Comparison of ENCODE assay signal across 8 cellular contexts in genomic region chr1:58755468-58755872, GRCh38. TPM values are rescaled to one million over a fixed set of nuclear protein-coding genes. Genes with fewer than 3 reads are reported as not detected.
DNase-seq lines count a peak whose midpoint lies in the region; ATAC-seq and TF ChIP-seq lines count a peak whose summit lies in the region.

No MANE protein-coding gene starts in this region.

- H3K27ac ChIP-seq in thymus (ENCODE audit: low read depth): peak overlapping the region; percentile 36

- TF ChIP-seq CTCF in BJ (IDR thresholded peaks at IDR 0.05; ENCODE audit: insufficient read depth, low read depth, low read length): no peak
- TF ChIP-seq CTCF in omental fat pad (IDR thresholded peaks at IDR 0.05): no peak
- no peak for TF ChIP-seq CTCF in glutamatergic neuron (IDR thresholded peaks at IDR 0.05; ENCODE audit: partially characterized antibody, unreplicated experiment)

- H3K4me1 ChIP-seq in thymus (ENCODE audit: control insufficient read depth, insufficient read depth, low read length): peaks cover 18% of the 10 kb centered on the region

- CTCF ChIA-PET in BJ (lab: Yijun Ruan, JAX): interaction anchor here (1.2 to 1.5 kb wide), 3 partner anchors 10 to 1003 kb away, joined by 3 read pairs; no protein-coding TSS in a partner anchor
- CTCF ChIA-PET in activated CD8-positive, alpha-beta T cell treated with anti-CD3 and anti-CD28 coated beads, Interleukin-2, amount 10 ng/mL, durations not matched to agents 7 days and 5 days (lab: Charles Lee): interaction anchor here (0.8 to 6.6 kb wide), 8 partner anchors 12 to 944 kb away, joined by 3 to 32 read pairs (median 5); no protein-coding TSS in a partner anchor

- 15% methylated on average over 6 of the region's 6 CpGs for WGBS in thymus

- H3K4me3 ChIP-seq in BJ (ENCODE audit: low read depth, low read length) (no peak overlapping the region), thymus (ENCODE audit: low read length) (no peak overlapping the region)

- no peaks in the 10 kb centered on the region for H3K9me3 Mint-ChIP-seq in activated CD8-positive, alpha-beta T cell treated with anti-CD3 and anti-CD28 coated beads, Interleukin-2, amount 10 ng/mL, durations not matched to agents 7 days and 5 days (ENCODE audit: insufficient read depth)
- no peaks in the 10 kb centered on the region for H3K9me3 Mint-ChIP-seq in glutamatergic neuron (ENCODE audit: unreplicated experiment)

- ATAC-seq in GM21367 (IDR thresholded peaks at IDR 0.05; ENCODE audit: unreplicated experiment): peak; percentile 74
- ATAC-seq in activated CD8-positive, alpha-beta T cell treated with anti-CD3 and anti-CD28 coated beads, Interleukin-2, amount 10 ng/mL, durations not matched to agents 7 days and 5 days: peak; percentile 75
- ATAC-seq in esophagus mucosa: peak; percentile 92
- ATAC-seq in omental fat pad (ENCODE audit: low FRiP score): peak; percentile 86

- H3K36me3 ChIP-seq in BJ (ENCODE audit: control insufficient read depth, insufficient read depth, low read length) (no peaks in the 10 kb centered on the region), thymus (ENCODE audit: control insufficient read depth, insufficient read depth) (no peaks in the 10 kb centered on the region)

- H3K36me3 Mint-ChIP-seq in activated CD8-positive, alpha-beta T cell treated with anti-CD3 and anti-CD28 coated beads, Interleukin-2, amount 10 ng/mL, durations not matched to agents 7 days and 5 days (ENCODE audit: low read depth): peaks cover 8% of the 10 kb centered on the region
- H3K36me3 Mint-ChIP-seq in glutamatergic neuron (ENCODE audit: unreplicated experiment): no peaks in the 10 kb centered on the region

- H3K4me1 Mint-ChIP-seq in activated CD8-positive, alpha-beta T cell treated with anti-CD3 and anti-CD28 coated beads, Interleukin-2, amount 10 ng/mL, durations not matched to agents 7 days and 5 days (ENCODE audit: low read depth): peaks cover 50% of the 10 kb centered on the region
- H3K4me1 Mint-ChIP-seq in glutamatergic neuron (ENCODE audit: low read depth, unreplicated experiment): peaks cover 2% of the 10 kb centered on the region

- no peaks in the 10 kb centered on the region for H3K9me3 ChIP-seq in thymus (ENCODE audit: control insufficient read depth)

- H3K27me3 ChIP-seq in BJ (ENCODE audit: control insufficient read depth, insufficient read depth, low read length): no peaks in the 10 kb centered on the region
- no peaks in the 10 kb centered on the region for H3K27me3 ChIP-seq in thymus (ENCODE audit: control insufficient read depth, insufficient read depth)

- DNase-seq in BJ (ENCODE audit: low read depth): peak; percentile 99
- DNase-seq in NCI-H1694 treated with DMSO at 0.1 percent for 48 hours (lab: John Stamatoyannopoulos, UW): peak; percentile 90
- peak; percentile 71 for DNase-seq in activated CD8-positive, alpha-beta T cell treated with anti-CD3 and anti-CD28 coated beads, Interleukin-2, amount 10 ng/mL, durations not matched to agents 7 days and 5 days
- DNase-seq in omental fat pad (ENCODE audit: low spot score): no peak
- no peak for DNase-seq in glutamatergic neuron

- POLR2A ChIA-PET in BJ (lab: Charles Lee): interaction anchor here (0.5 to 1.0 kb wide), 5 partner anchors 8 to 975 kb away, joined by 3 to 11 read pairs (median 8); partner anchors contain the start of gene JUN
- POLR2A ChIA-PET in activated CD8-positive, alpha-beta T cell treated with anti-CD3 and anti-CD28 coated beads, Interleukin-2, amount 10 ng/mL, durations not matched to agents 7 days and 5 days (lab: Charles Lee): interaction anchor here (0.6 to 3.8 kb wide), 5 partner anchors 9 to 61 kb away, joined by 3 to 26 read pairs (median 4); partner anchors contain the start of gene JUN

- peak overlapping the region; percentile 90 for H3K27ac Mint-ChIP-seq in activated CD8-positive, alpha-beta T cell treated with anti-CD3 and anti-CD28 coated beads, Interleukin-2, amount 10 ng/mL, durations not matched to agents 7 days and 5 days
- H3K27ac Mint-ChIP-seq in glutamatergic neuron (ENCODE audit: unreplicated experiment): no peak overlapping the region

- no peaks in the 10 kb centered on the region for H3K27me3 Mint-ChIP-seq in activated CD8-positive, alpha-beta T cell treated with anti-CD3 and anti-CD28 coated beads, Interleukin-2, amount 10 ng/mL, durations not matched to agents 7 days and 5 days (ENCODE audit: low read depth)
- no peaks in the 10 kb centered on the region for H3K27me3 Mint-ChIP-seq in glutamatergic neuron (ENCODE audit: unreplicated experiment)

- peak overlapping the region; percentile 45 for H3K4me3 Mint-ChIP-seq in activated CD8-positive, alpha-beta T cell treated with anti-CD3 and anti-CD28 coated beads, Interleukin-2, amount 10 ng/mL, durations not matched to agents 7 days and 5 days
- no peak overlapping the region for H3K4me3 Mint-ChIP-seq in glutamatergic neuron (ENCODE audit: unreplicated experiment)

RNA-seq across cellular contexts. Expression of gene JUN, which starts 28.4 kb away (rescaled TPM):
- polyA plus RNA-seq in BJ (2011; rRNA removed) (19.6 and 23.4 TPM in 2 replicates), thymus (74.3 TPM)
- 20.7 and 28.3 TPM in 2 replicates for polyA minus RNA-seq in BJ (2011; rRNA and poly(A)+ RNA removed)
- 100 to 1,000 TPM; 107 to 110 TPM for total RNA-seq in activated CD8-positive, alpha-beta T cell treated with anti-CD3 and anti-CD28 coated beads, Interleukin-2, amount 10 ng/mL, durations not matched to agents 7 days and 5 days
- total RNA-seq in esophagus mucosa (41.7 TPM), omental fat pad (100 to 1,000 TPM; 367 to 477 (median 404) TPM), glutamatergic neuron (ENCODE audit: unreplicated experiment) (83.1 TPM)

RNA-seq across cellular contexts. Expression of gene MYSM1, which starts 55.6 kb away (rescaled TPM):
- polyA plus RNA-seq in BJ (2011; rRNA removed) (7.2 and 15.4 TPM in 2 replicates), thymus (14.7 TPM)
- polyA minus RNA-seq in BJ (2011; rRNA and poly(A)+ RNA removed): 9.7 and 15.0 TPM in 2 replicates
- 10 to 100 TPM; 42.9 to 46.1 TPM for total RNA-seq in activated CD8-positive, alpha-beta T cell treated with anti-CD3 and anti-CD28 coated beads, Interleukin-2, amount 10 ng/mL, durations not matched to agents 7 days and 5 days
- total RNA-seq in esophagus mucosa (15.3 TPM), omental fat pad (10 to 100 TPM; 15.5 to 43.7 (median 26.3) TPM), glutamatergic neuron (ENCODE audit: unreplicated experiment) (59.6 TPM)

Comparison
In these comparisons a context has a peak if more than half of its experiments do, and no peak if none do; other contexts are left out.
1. DNase-seq: peak in BJ (single experiment), NCI-H1694 treated with DMSO at 0.1 percent for 48 hours (single experiment) and activated CD8-positive, alpha-beta T cell treated with anti-CD3 and anti-CD28 coated beads, Interleukin-2, amount 10 ng/mL, durations not matched to agents 7 days and 5 days (single experiment); none in omental fat pad (single experiment) and glutamatergic neuron (single experiment).
2. Peak in every context shown above with its lines, with median percentiles within 50 percentile points of each other: ATAC-seq.